18 cellular contexts compared by ENCODE assay signal in genomic region chr14:85583311-85583710, GRCh38. TPM values are rescaled to one million over a fixed set of nuclear protein-coding genes. Genes with fewer than 3 reads are reported as not detected.
"Had no signal": no experiment of that assay in that cellular context is flagged by ENCODE, and none has a peak within 500 bp of the region (broad histone marks: within the 10 kb centered on the region; RNA-seq: fewer than 3 reads in every experiment).

No MANE protein-coding gene starts in this region.

- H3K27ac ChIP-seq: ascending aorta, epithelial cell of prostate, ovary, sigmoid colon, testis, upper lobe of left lung had no signal

- DNase-seq: activated CD4-positive, CD25-positive, alpha-beta regulatory T cell treated with anti-CD3 and anti-CD28 coated beads, Interleukin-2, amount 50 U/mL, for 72 hours; activated naive CD4-positive, alpha-beta T cell treated with Interleukin-2 at 50 U/mL for 16 hours; activated T-cell treated with anti-CD3 and anti-CD28 coated beads for 4 hours; dermis blood vessel endothelial cell; kidney; left ventricle myocardium superior; mesendoderm; ovary; sigmoid colon; stimulated activated CD4-positive, alpha-beta T cell treated with anti-CD3 and anti-CD28 coated beads, Interleukin-1b, Interleukin-23, amount 100 ng/mL, for 48 hours; stimulated activated naive CD8-positive, alpha-beta T cell treated with anti-CD3 and anti-CD28 coated beads, Interleukin-15, amount 100 ng/mL, for 72 hours; T-helper 1 cell; T1000; testis; upper lobe of left lung had no signal

- H3K27me3 Mint-ChIP-seq: activated T-helper 17 cell treated with anti-CD3 and anti-CD28 coated beads, Interleukin-2, amount 50 U/mL, for 72 hours; stimulated activated naive CD8-positive, alpha-beta T cell treated with anti-CD3 and anti-CD28 coated beads, Interleukin-15, amount 100 ng/mL, for 72 hours had no signal

- H3K9me3 Mint-ChIP-seq: activated T-helper 17 cell treated with anti-CD3 and anti-CD28 coated beads, Interleukin-2, amount 50 U/mL, for 72 hours; stimulated activated naive CD8-positive, alpha-beta T cell treated with anti-CD3 and anti-CD28 coated beads, Interleukin-15, amount 100 ng/mL, for 72 hours had no signal

- H3K9me3 ChIP-seq: ascending aorta, ovary, sigmoid colon, testis, upper lobe of left lung had no signal

- H3K4me3 Mint-ChIP-seq: activated T-helper 17 cell treated with anti-CD3 and anti-CD28 coated beads, Interleukin-2, amount 50 U/mL, for 72 hours; stimulated activated naive CD8-positive, alpha-beta T cell treated with anti-CD3 and anti-CD28 coated beads, Interleukin-15, amount 100 ng/mL, for 72 hours had no signal

- H3K4me1 Mint-ChIP-seq: activated T-helper 17 cell treated with anti-CD3 and anti-CD28 coated beads, Interleukin-2, amount 50 U/mL, for 72 hours; stimulated activated naive CD8-positive, alpha-beta T cell treated with anti-CD3 and anti-CD28 coated beads, Interleukin-15, amount 100 ng/mL, for 72 hours had no signal

- H3K27me3 ChIP-seq: ascending aorta, ovary, sigmoid colon, testis, upper lobe of left lung had no signal

- H3K27ac Mint-ChIP-seq: activated T-helper 17 cell treated with anti-CD3 and anti-CD28 coated beads, Interleukin-2, amount 50 U/mL, for 72 hours; stimulated activated naive CD8-positive, alpha-beta T cell treated with anti-CD3 and anti-CD28 coated beads, Interleukin-15, amount 100 ng/mL, for 72 hours had no signal

- H3K36me3 ChIP-seq: ascending aorta, ovary, sigmoid colon, upper lobe of left lung had no signal

- ATAC-seq: activated T-helper 17 cell treated with anti-CD3 and anti-CD28 coated beads, Interleukin-2, amount 50 U/mL, for 72 hours; left ventricle myocardium superior; stimulated activated naive CD8-positive, alpha-beta T cell treated with anti-CD3 and anti-CD28 coated beads, Interleukin-15, amount 100 ng/mL, for 72 hours had no signal

- H3K4me3 ChIP-seq: ascending aorta, ovary, sigmoid colon, testis, upper lobe of left lung had no signal

- H3K4me1 ChIP-seq: ascending aorta, sigmoid colon, upper lobe of left lung had no signal

RNA-seq across cellular contexts. Expression of gene FLRT2, which starts 53.4 kb away (rescaled TPM):
- total RNA-seq: activated T-helper 17 cell treated with anti-CD3 and anti-CD28 coated beads, Interleukin-2, amount 50 U/mL, for 72 hours had no signal
